1 cellular context compared by ENCODE assay signal in the genomic region with DNA sequence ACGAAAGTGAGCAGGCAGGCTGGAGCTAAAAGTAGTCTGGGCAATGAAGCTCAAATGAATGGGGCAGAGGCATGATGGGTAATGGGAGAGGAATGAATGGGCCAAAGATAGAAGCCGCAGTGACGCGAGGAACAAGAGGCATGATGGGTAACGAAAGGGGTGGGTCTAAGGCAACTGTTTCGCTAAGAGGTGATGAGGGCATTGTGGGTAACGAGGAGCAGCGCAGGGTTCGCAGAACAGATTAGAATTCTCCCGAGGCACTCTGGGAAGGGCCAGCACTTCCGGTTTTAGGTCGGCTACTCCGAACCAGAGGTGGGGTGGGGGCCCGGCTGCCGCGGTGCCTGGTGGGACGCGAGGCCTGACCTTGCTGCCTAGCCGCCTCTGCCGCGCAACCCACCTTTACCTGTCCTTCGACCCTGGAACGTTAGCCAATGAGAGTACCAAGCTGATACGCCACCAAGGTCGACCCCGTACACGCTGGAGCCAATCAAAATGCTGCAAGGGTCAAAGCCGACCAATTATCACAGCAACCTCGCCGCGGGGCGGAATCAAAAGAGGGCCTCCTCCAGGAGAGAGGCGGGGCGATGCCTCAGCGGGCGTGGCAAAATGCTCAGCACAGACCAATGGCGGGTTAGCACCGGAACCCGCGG.
TF ChIP-seq lines count a peak whose summit lies in the region.

No MANE protein-coding gene starts in this region.

TF ChIP-seq in GM12878, 131 proteins besides CTCF, POLR2A, EP300 and RAD21 (continues in another document):
- TF ChIP-seq MEF2A (IDR thresholded peaks at IDR 0.05; ENCODE audit: insufficient read depth, low read depth, low read length) (peak; percentile 80), HCFC1 (IDR thresholded peaks at IDR 0.05; ENCODE audit: low read length) (peak; percentile 71), YY1 (IDR thresholded peaks at IDR 0.05; ENCODE audit: low read depth, low read length) (peak; percentile 50; the same call in 1 of the 2 replicates), SMAD1 (IDR thresholded peaks at IDR 0.05; ENCODE audit: low read depth, partially characterized antibody) (no peak), ZNF274 (IDR thresholded peaks at IDR 0.05; ENCODE audit: insufficient read depth, insufficient read length) (no peak), CREM (IDR thresholded peaks at IDR 0.05; ENCODE audit: low read depth) (peak; percentile 73), GATAD2B (conservative IDR thresholded peaks at IDR 0.05; ENCODE audit: low read depth) (no peak), RBBP5 (conservative IDR thresholded peaks at IDR 0.05) (no peak), EZH2 (IDR thresholded peaks at IDR 0.05; ENCODE audit: borderline replicate concordance, control insufficient read depth, low read depth, low read length) (no peak), RELA (IDR thresholded peaks at IDR 0.05; ENCODE audit: borderline replicate concordance, partially characterized antibody) (no peak), ETV6 (conservative IDR thresholded peaks at IDR 0.05 in 1 of 2, IDR thresholded peaks at IDR 0.05 in 1 of 2; ENCODE audit: borderline replicate concordance in 1 of 2, low read depth in 1 of 2) (no peak), NR2C1 (IDR thresholded peaks at IDR 0.05) (peak; percentile 97), NRF1 (conservative IDR thresholded peaks at IDR 0.05; ENCODE audit: low read depth, low read length) (peak; percentile 23; the same call in 1 of the 2 replicates), PML (IDR thresholded peaks at IDR 0.05; ENCODE audit: low read length) (no peak), ZBED1 (IDR thresholded peaks at IDR 0.05; ENCODE audit: borderline replicate concordance) (no peak), NFYA (IDR thresholded peaks at IDR 0.05; ENCODE audit: borderline replicate concordance, low read depth, low read length) (no peak; the same call in 1 of the 2 replicates), CBX3 (IDR thresholded peaks at IDR 0.05; ENCODE audit: borderline replicate concordance, low read depth) (no peak), SPI1 (IDR thresholded peaks at IDR 0.05; ENCODE audit: borderline replicate concordance, insufficient read depth, low read depth, low read length) (peak; percentile 88), TCF7 (IDR thresholded peaks at IDR 0.05; ENCODE audit: borderline replicate concordance) (no peak), TARDBP (IDR thresholded peaks at IDR 0.05; ENCODE audit: borderline replicate concordance) (no peak), EGR1 (IDR thresholded peaks at IDR 0.05; ENCODE audit: borderline replicate concordance in 1 of 2, low read depth in 2 of 2, low read length in 2 of 2) (no peak), HDAC2 (IDR thresholded peaks at IDR 0.05) (no peak), BHLHE40 (IDR thresholded peaks at IDR 0.05; ENCODE audit: borderline replicate concordance in 1 of 2, low read depth in 2 of 2, low read length in 1 of 2) (no peak), POLR2AphosphoS5 (IDR thresholded peaks at IDR 0.05; ENCODE audit: low read length) (peak; percentile 85), PAX5 (IDR thresholded peaks at IDR 0.05; ENCODE audit: borderline replicate concordance, low read depth, low read length) (no peak), ZSCAN29 (IDR thresholded peaks at IDR 0.05) (no peak), CHD1 (IDR thresholded peaks at IDR 0.05; ENCODE audit: low read depth, low read length) (no peak), SP1 (IDR thresholded peaks at IDR 0.05; ENCODE audit: low read depth, low read length) (peak; percentile 93), FOXK2 (IDR thresholded peaks at IDR 0.05) (peak; percentile 38; the same call in 1 of the 2 replicates), ZZZ3 (IDR thresholded peaks at IDR 0.05; ENCODE audit: control insufficient read depth, insufficient read length, low read depth) (no peak), BMI1 (IDR thresholded peaks at IDR 0.05; ENCODE audit: borderline replicate concordance) (no peak), BRCA1 (IDR thresholded peaks at IDR 0.05; ENCODE audit: low read depth, low read length) (no peak), NFIC (IDR thresholded peaks at IDR 0.05; ENCODE audit: low read depth, low read length) (no peak), EED (IDR thresholded peaks at IDR 0.05; ENCODE audit: low read depth) (no peak), KLF5 (IDR thresholded peaks at IDR 0.05; ENCODE audit: partially characterized antibody) (no peak), MYC (IDR thresholded peaks at IDR 0.05; ENCODE audit: insufficient read depth, insufficient read length, insufficient replicate concordance, low read length, severe bottlenecking) (no peak), SUPT20H (IDR thresholded peaks at IDR 0.05; ENCODE audit: borderline replicate concordance, control insufficient read depth, low read depth, low read length) (no peak), BACH1 (IDR thresholded peaks at IDR 0.05; ENCODE audit: borderline replicate concordance) (no peak; the same call in 1 of the 2 replicates), CREB1 (IDR thresholded peaks at IDR 0.05; ENCODE audit: low read depth) (peak; percentile 80; the same call in 1 of the 2 replicates), TCF12 (IDR thresholded peaks at IDR 0.05; ENCODE audit: low read depth, low read length) (no peak), POU2F2 (IDR thresholded peaks at IDR 0.05; ENCODE audit: borderline replicate concordance, low read depth, low read length) (no peak; the same call in 1 of the 3 replicates), CHD4 (IDR thresholded peaks at IDR 0.05) (no peak), PAX8 (IDR thresholded peaks at IDR 0.05) (no peak), NFXL1 (IDR thresholded peaks at IDR 0.05; ENCODE audit: borderline replicate concordance) (no peak), MXI1 (IDR thresholded peaks at IDR 0.05; ENCODE audit: low read depth, low read length) (peak; percentile 69), DPF2 (IDR thresholded peaks at IDR 0.05) (no peak), IKZF2 (IDR thresholded peaks at IDR 0.05) (no peak)
- TF ChIP-seq, protein P1, sequence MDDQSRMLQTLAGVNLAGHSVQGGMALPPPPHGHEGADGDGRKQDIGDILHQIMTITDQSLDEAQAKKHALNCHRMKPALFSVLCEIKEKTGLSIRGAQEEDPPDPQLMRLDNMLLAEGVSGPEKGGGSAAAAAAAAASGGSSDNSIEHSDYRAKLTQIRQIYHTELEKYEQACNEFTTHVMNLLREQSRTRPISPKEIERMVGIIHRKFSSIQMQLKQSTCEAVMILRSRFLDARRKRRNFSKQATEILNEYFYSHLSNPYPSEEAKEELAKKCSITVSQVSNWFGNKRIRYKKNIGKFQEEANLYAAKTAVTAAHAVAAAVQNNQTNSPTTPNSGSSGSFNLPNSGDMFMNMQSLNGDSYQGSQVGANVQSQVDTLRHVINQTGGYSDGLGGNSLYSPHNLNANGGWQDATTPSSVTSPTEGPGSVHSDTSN (IDR thresholded peaks at IDR 0.05; ENCODE audit: insufficient replicate concordance, low read depth, low read length): peak; percentile 32
- TF ChIP-seq, protein P2, sequence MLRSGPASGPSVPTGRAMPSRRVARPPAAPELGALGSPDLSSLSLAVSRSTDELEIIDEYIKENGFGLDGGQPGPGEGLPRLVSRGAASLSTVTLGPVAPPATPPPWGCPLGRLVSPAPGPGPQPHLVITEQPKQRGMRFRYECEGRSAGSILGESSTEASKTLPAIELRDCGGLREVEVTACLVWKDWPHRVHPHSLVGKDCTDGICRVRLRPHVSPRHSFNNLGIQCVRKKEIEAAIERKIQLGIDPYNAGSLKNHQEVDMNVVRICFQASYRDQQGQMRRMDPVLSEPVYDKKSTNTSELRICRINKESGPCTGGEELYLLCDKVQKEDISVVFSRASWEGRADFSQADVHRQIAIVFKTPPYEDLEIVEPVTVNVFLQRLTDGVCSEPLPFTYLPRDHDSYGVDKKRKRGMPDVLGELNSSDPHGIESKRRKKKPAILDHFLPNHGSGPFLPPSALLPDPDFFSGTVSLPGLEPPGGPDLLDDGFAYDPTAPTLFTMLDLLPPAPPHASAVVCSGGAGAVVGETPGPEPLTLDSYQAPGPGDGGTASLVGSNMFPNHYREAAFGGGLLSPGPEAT (IDR thresholded peaks at IDR 0.05; ENCODE audit: low read depth): peak; percentile 71; the same call in 1 of the 2 replicates
- TF ChIP-seq, protein P3, sequence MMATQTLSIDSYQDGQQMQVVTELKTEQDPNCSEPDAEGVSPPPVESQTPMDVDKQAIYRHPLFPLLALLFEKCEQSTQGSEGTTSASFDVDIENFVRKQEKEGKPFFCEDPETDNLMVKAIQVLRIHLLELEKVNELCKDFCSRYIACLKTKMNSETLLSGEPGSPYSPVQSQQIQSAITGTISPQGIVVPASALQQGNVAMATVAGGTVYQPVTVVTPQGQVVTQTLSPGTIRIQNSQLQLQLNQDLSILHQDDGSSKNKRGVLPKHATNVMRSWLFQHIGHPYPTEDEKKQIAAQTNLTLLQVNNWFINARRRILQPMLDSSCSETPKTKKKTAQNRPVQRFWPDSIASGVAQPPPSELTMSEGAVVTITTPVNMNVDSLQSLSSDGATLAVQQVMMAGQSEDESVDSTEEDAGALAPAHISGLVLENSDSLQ (IDR thresholded peaks at IDR 0.05): peak; percentile 80
- TF ChIP-seq, protein P4, sequence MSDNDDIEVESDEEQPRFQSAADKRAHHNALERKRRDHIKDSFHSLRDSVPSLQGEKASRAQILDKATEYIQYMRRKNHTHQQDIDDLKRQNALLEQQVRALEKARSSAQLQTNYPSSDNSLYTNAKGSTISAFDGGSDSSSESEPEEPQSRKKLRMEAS (IDR thresholded peaks at IDR 0.05; ENCODE audit: low read depth, low read length): 0 out of 2 replicates have a peak, but pooled peaks have one; percentile 25
- TF ChIP-seq, protein P5, sequence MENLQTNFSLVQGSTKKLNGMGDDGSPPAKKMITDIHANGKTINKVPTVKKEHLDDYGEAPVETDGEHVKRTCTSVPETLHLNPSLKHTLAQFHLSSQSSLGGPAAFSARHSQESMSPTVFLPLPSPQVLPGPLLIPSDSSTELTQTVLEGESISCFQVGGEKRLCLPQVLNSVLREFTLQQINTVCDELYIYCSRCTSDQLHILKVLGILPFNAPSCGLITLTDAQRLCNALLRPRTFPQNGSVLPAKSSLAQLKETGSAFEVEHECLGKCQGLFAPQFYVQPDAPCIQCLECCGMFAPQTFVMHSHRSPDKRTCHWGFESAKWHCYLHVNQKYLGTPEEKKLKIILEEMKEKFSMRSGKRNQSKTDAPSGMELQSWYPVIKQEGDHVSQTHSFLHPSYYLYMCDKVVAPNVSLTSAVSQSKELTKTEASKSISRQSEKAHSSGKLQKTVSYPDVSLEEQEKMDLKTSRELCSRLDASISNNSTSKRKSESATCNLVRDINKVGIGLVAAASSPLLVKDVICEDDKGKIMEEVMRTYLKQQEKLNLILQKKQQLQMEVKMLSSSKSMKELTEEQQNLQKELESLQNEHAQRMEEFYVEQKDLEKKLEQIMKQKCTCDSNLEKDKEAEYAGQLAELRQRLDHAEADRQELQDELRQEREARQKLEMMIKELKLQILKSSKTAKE (IDR thresholded peaks at IDR 0.05; ENCODE audit: low read depth, poor library complexity, severe bottlenecking): peak; percentile 11
- TF ChIP-seq, protein P6, sequence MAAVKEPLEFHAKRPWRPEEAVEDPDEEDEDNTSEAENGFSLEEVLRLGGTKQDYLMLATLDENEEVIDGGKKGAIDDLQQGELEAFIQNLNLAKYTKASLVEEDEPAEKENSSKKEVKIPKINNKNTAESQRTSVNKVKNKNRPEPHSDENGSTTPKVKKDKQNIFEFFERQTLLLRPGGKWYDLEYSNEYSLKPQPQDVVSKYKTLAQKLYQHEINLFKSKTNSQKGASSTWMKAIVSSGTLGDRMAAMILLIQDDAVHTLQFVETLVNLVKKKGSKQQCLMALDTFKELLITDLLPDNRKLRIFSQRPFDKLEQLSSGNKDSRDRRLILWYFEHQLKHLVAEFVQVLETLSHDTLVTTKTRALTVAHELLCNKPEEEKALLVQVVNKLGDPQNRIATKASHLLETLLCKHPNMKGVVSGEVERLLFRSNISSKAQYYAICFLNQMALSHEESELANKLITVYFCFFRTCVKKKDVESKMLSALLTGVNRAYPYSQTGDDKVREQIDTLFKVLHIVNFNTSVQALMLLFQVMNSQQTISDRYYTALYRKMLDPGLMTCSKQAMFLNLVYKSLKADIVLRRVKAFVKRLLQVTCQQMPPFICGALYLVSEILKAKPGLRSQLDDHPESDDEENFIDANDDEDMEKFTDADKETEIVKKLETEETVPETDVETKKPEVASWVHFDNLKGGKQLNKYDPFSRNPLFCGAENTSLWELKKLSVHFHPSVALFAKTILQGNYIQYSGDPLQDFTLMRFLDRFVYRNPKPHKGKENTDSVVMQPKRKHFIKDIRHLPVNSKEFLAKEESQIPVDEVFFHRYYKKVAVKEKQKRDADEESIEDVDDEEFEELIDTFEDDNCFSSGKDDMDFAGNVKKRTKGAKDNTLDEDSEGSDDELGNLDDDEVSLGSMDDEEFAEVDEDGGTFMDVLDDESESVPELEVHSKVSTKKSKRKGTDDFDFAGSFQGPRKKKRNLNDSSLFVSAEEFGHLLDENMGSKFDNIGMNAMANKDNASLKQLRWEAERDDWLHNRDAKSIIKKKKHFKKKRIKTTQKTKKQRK (IDR thresholded peaks at IDR 0.05; ENCODE audit: low read depth, low read length): no peak
- TF ChIP-seq, protein P7, sequence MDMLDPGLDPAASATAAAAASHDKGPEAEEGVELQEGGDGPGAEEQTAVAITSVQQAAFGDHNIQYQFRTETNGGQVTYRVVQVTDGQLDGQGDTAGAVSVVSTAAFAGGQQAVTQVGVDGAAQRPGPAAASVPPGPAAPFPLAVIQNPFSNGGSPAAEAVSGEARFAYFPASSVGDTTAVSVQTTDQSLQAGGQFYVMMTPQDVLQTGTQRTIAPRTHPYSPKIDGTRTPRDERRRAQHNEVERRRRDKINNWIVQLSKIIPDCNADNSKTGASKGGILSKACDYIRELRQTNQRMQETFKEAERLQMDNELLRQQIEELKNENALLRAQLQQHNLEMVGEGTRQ (IDR thresholded peaks at IDR 0.05; ENCODE audit: borderline replicate concordance, low read depth, low read length): no peak
- TF ChIP-seq, protein P8, sequence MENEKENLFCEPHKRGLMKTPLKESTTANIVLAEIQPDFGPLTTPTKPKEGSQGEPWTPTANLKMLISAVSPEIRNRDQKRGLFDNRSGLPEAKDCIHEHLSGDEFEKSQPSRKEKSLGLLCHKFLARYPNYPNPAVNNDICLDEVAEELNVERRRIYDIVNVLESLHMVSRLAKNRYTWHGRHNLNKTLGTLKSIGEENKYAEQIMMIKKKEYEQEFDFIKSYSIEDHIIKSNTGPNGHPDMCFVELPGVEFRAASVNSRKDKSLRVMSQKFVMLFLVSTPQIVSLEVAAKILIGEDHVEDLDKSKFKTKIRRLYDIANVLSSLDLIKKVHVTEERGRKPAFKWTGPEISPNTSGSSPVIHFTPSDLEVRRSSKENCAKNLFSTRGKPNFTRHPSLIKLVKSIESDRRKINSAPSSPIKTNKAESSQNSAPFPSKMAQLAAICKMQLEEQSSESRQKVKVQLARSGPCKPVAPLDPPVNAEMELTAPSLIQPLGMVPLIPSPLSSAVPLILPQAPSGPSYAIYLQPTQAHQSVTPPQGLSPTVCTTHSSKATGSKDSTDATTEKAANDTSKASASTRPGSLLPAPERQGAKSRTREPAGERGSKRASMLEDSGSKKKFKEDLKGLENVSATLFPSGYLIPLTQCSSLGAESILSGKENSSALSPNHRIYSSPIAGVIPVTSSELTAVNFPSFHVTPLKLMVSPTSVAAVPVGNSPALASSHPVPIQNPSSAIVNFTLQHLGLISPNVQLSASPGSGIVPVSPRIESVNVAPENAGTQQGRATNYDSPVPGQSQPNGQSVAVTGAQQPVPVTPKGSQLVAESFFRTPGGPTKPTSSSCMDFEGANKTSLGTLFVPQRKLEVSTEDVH (IDR thresholded peaks at IDR 0.05; ENCODE audit: low read depth, partially characterized antibody): no peak
- TF ChIP-seq, protein P9, sequence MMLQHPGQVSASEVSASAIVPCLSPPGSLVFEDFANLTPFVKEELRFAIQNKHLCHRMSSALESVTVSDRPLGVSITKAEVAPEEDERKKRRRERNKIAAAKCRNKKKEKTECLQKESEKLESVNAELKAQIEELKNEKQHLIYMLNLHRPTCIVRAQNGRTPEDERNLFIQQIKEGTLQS (IDR thresholded peaks at IDR 0.05; ENCODE audit: borderline replicate concordance, extremely low read depth, low read depth, low read length): no peak
